Comparison of ENCODE assay signal across 1 cellular context in genomic region chr9:19946446-19947109, GRCh38.
TF ChIP-seq lines count a peak whose summit lies in the region.

No MANE protein-coding gene starts in this region.

TF ChIP-seq in GM23338, 12 proteins besides CTCF, POLR2A, EP300 and RAD21 (continued from another document):
- TF ChIP-seq ZNF462 (CRISPR knock-in tag; IDR thresholded peaks at IDR 0.05) (no peak), JUNB (IDR thresholded peaks at IDR 0.05; ENCODE audit: unreplicated experiment) (no peak), EZH2 (IDR thresholded peaks at IDR 0.05; ENCODE audit: low read depth, unreplicated experiment) (no peak), ETS1 (IDR thresholded peaks at IDR 0.05) (no peak)
